9 cellular contexts compared by ENCODE assay signal in genomic region chr11:76669901-76670474, GRCh38. TPM values are rescaled to one million over a fixed set of nuclear protein-coding genes. Genes with fewer than 3 reads are reported as not detected.
DNase-seq lines count a peak whose midpoint lies in the region; ATAC-seq and TF ChIP-seq lines count a peak whose summit lies in the region.
"Had no signal": no experiment of that assay in that cellular context is flagged by ENCODE, and none has a peak within 500 bp of the region (broad histone marks: within the 10 kb centered on the region; RNA-seq: fewer than 3 reads in every experiment).

No MANE protein-coding gene starts in this region.

- intact Hi-C loops in Caco-2 (cut with micrococcal nuclease; ENCODE audit: unreplicated experiment), result loop anchor here (5.0 to 10.0 kb wide), 2 partner anchors 98 to 225 kb away; partner anchors contain the start of gene EMSY

- no TSS peak for BruUV-seq in Caco-2 (replicated peaks; lab: Mats Ljungman, UMichigan)

- H3K9me3 ChIP-seq in Caco-2, result no peaks in the 10 kb centered on the region
- H3K9me3 ChIP-seq in RWPE2 (ENCODE audit: severe bottlenecking), result no peaks in the 10 kb centered on the region

- no peaks in the 10 kb centered on the region for H3K27me3 ChIP-seq in Caco-2 (replicated peaks; ENCODE audit: control insufficient read depth, insufficient read depth, low read length)
- peaks cover 23% of the 10 kb centered on the region for H3K27me3 ChIP-seq in RWPE2 (ENCODE audit: insufficient read depth, poor library complexity, severe bottlenecking)

- H3K27me3 Mint-ChIP-seq in Caco-2 (ENCODE audit: insufficient read depth, unreplicated experiment), result peaks cover 3% of the 10 kb centered on the region

- H3K4me3 ChIP-seq in Caco-2 (ENCODE audit: low read depth, low read length), result peak overlapping the region; percentile 28
- peak overlapping the region; percentile 18 for H3K4me3 ChIP-seq in RWPE2 (ENCODE audit: severe bottlenecking)

- POLR2A ChIA-PET in Caco-2 (lab: Charles Lee), result no interaction called here

- TF ChIP-seq CTCF in Caco-2 (IDR thresholded peaks at IDR 0.05; ENCODE audit: insufficient read depth in 1 of 2, low read depth in 1 of 2, low read length in 1 of 2, severe bottlenecking in 1 of 2, unreplicated experiment in 1 of 2) (no peak), RWPE2 (IDR thresholded peaks at IDR 0.05; ENCODE audit: poor library complexity, severe bottlenecking) (no peak), omental fat pad (IDR thresholded peaks at IDR 0.05) (no peak)

- H3K4me1 ChIP-seq in Caco-2, result peaks cover 9% of the 10 kb centered on the region
- no peaks in the 10 kb centered on the region for H3K4me1 ChIP-seq in RWPE2 (ENCODE audit: insufficient read depth, poor library complexity, severe bottlenecking)

- no peaks in the 10 kb centered on the region for H3K36me3 ChIP-seq in Caco-2 (ENCODE audit: control insufficient read depth, insufficient read depth, low read length)
- H3K36me3 ChIP-seq in RWPE2 (ENCODE audit: low read depth), result no peaks in the 10 kb centered on the region

- no peak overlapping the region for H3K27ac ChIP-seq in RWPE2 (ENCODE audit: poor library complexity, severe bottlenecking)
- H3K27ac ChIP-seq: KMS-11 had no signal

- H3K9me3 Mint-ChIP-seq in Caco-2 (ENCODE audit: unreplicated experiment), result no peaks in the 10 kb centered on the region

- no peak for ATAC-seq in RWPE2 (ENCODE audit: low read depth)
- ATAC-seq in omental fat pad (ENCODE audit: low FRiP score), result peak; percentile 44
- ATAC-seq in HG03025 (IDR thresholded peaks at IDR 0.05; ENCODE audit: low FRiP score, unreplicated experiment), result no peak
- no peak for ATAC-seq in GM18498 (IDR thresholded peaks at IDR 0.05; ENCODE audit: unreplicated experiment)

- no peaks in the 10 kb centered on the region for H3K4me1 Mint-ChIP-seq in Caco-2 (ENCODE audit: low read depth, unreplicated experiment)

- H3K4me3 Mint-ChIP-seq in Caco-2 (ENCODE audit: unreplicated experiment), result peak overlapping the region; percentile 60

- no peak for DNase-seq in Caco-2
- peak; percentile 32 for DNase-seq in RWPE2 (ENCODE audit: low spot score)
- peak; percentile 90 for DNase-seq in fibroblast of peridontal ligament (ENCODE audit: extremely low read depth)
- DNase-seq in omental fat pad (ENCODE audit: low spot score), result no peak
- no peak for DNase-seq in NCI-H2029 (lab: John Stamatoyannopoulos, UW)
- no peak for DNase-seq in COLO829 (ENCODE audit: low spot score)

- no peak overlapping the region for H3K27ac Mint-ChIP-seq in Caco-2 (ENCODE audit: unreplicated experiment)

- CTCF ChIA-PET in Caco-2 (lab: Charles Lee), result interaction anchor here (0.6 kb wide), 1 partner anchor 1324 kb away, joined by 4 read pairs; the partner anchor contains the start of gene INTS4

- no peaks in the 10 kb centered on the region for H3K36me3 Mint-ChIP-seq in Caco-2 (ENCODE audit: insufficient read depth, unreplicated experiment)

RNA-seq across cellular contexts. Expression of gene LRRC32, which starts 0.6 kb away (rescaled TPM):
- total RNA-seq in Caco-2 (2022), result 0.27 and 0.84 TPM in 2 replicates
- 100 to 1,000 TPM in 1 of 4 donors, 10 to 100 TPM in 3; 18.7 to 222 (median 68.7) TPM for total RNA-seq in omental fat pad

Comparison
In these comparisons a context has a peak if more than half of its experiments do, and no peak if none do; other contexts are left out.
1. DNase-seq: peak in RWPE2 (single experiment) and fibroblast of peridontal ligament (single experiment); none in Caco-2 (0 of 2), omental fat pad (single experiment), NCI-H2029 (single experiment) and COLO829 (single experiment).
2. RNA of gene LRRC32, which starts 0.6 kb away (total RNA-seq): 18.7 to 222 TPM in omental fat pad; 0.27 to 0.84 TPM in Caco-2; every median in the first group is over 10 times any median in the second.